In the genomic region with DNA sequence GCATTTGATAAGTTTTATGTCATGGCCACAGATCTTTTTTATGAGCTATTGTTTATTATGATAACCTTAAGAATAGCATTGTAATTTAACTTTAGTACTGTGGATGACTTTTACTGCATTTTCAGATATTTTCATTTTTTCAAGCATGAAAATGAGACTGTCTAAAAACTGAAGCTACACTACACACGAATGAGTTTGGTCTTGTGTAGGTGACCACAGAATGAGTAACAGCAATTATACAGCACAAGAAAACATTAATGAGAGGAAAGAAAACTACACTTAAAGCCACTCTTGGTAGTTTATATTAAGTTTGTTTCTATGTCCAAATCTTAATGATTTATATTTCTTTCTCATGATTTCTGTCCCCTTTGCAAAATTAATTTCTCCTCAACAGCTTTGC, we compare ENCODE assay signal across 25 cellular contexts.
DNase-seq lines count a peak whose midpoint lies in the region; ATAC-seq and FAIRE-seq lines count a peak whose summit lies in the region.
"Had no signal": no experiment of that assay in that cellular context is flagged by ENCODE, and none has a peak within 500 bp of the region (broad histone marks: within the 10 kb centered on the region; RNA-seq: fewer than 3 reads in every experiment).

No MANE protein-coding gene starts in this region.

- H3F3A ChIP-seq in GM23248 (ENCODE audit: insufficient read depth), result peaks cover 19% of the 10 kb centered on the region; the same call in 1 of the 2 replicates

- CTCF ChIA-PET in T-cell (lab: Charles Lee), result no interaction called here

- peaks cover 3 to 17% (median 8%) of the 10 kb centered on the region in 3 donors for H3K9me3 Mint-ChIP-seq in T-cell
- H3K9me3 Mint-ChIP-seq: GM23338 had no signal

- no peak overlapping the region for H3K27ac ChIP-seq in GM23248
- H3K27ac ChIP-seq: BLaER1, HL-60, SK-N-MC had no signal

- in situ Hi-C loops in GM23248 (cut with MboI), result no loop called here

- 0 out of 2 replicates have a peak overlapping the region, but pooled peaks have one; percentile 1 for H2AFZ ChIP-seq in GM23248
- H2AFZ ChIP-seq: GM23338 had no signal

- peak; percentile 86 for FAIRE-seq in endometrium (lab: Jason Lieb, UNC)
- FAIRE-seq: A204.1, G401.6 had no signal

- H3K27me3 Mint-ChIP-seq in T-cell, result no peaks in the 10 kb centered on the region
- H3K27me3 Mint-ChIP-seq: CD4-positive, CD25-positive, alpha-beta regulatory T cell had no signal

- DNase-seq in GM23248 (peak; percentile 26), LHCN-M2 (ENCODE audit: low read depth) (peak; percentile 32), kidney glomerular epithelial cell (lab: John Stamatoyannopoulos, UW) (peak; percentile 44), DMS153 treated with DMSO at 0.1 percent for 48 hours (lab: John Stamatoyannopoulos, UW; ENCODE audit: unreplicated experiment) (no peak), T-cell (no peak)
- DNase-seq: CD4-positive, CD25-positive, alpha-beta regulatory T cell; DMS153; MV-4-11; NCI-H1105 treated with DMSO at 0.1 percent for 48 hours; NCI-H146; NCI-H1930; NCI-H446 treated with DMSO at 0.1 percent for 48 hours; NCI-H526; SHP77 treated with DMSO at 0.1 percent for 48 hours; SW 1271 had no signal

- no peak overlapping the region for H3K27ac Mint-ChIP-seq in T-cell
- H3K27ac Mint-ChIP-seq: CD4-positive, CD25-positive, alpha-beta regulatory T cell; GM23338 had no signal

- no peaks in the 10 kb centered on the region for H3K9me3 ChIP-seq in GM23248 (ENCODE audit: low read depth)
- H3K9me3 ChIP-seq: BLaER1, HAP-1 had no signal

- no peaks in the 10 kb centered on the region for H3K79me2 ChIP-seq in GM23248 (ENCODE audit: insufficient read depth)

- H3K36me3 ChIP-seq in GM23248 (ENCODE audit: low read depth), result no peaks in the 10 kb centered on the region
- H3K36me3 ChIP-seq: BLaER1, HAP-1 had no signal

- no peak overlapping the region for H3K4me3 Mint-ChIP-seq in T-cell
- H3K4me3 Mint-ChIP-seq: CD4-positive, CD25-positive, alpha-beta regulatory T cell; GM23338 had no signal

- no peaks in the 10 kb centered on the region for H3K36me3 Mint-ChIP-seq in T-cell
- H3K36me3 Mint-ChIP-seq: CD4-positive, CD25-positive, alpha-beta regulatory T cell had no signal

- POLR2A ChIA-PET in T-cell (lab: Charles Lee), result no interaction called here

- H3K4me1 ChIP-seq in GM23248 (ENCODE audit: insufficient read depth), result peaks cover 30% of the 10 kb centered on the region
- H3K4me1 ChIP-seq: BLaER1, HAP-1 had no signal

- no peaks in the 10 kb centered on the region for H4K20me1 ChIP-seq in GM23248 (ENCODE audit: insufficient read depth)
- H4K20me1 ChIP-seq: BLaER1 had no signal

- H3K4me1 Mint-ChIP-seq in T-cell, result no peaks in the 10 kb centered on the region
- H3K4me1 Mint-ChIP-seq: GM23338 had no signal

- H3K4me2 ChIP-seq in GM23248 (ENCODE audit: unreplicated experiment), result no peak overlapping the region
- H3K4me2 ChIP-seq: BLaER1, GM23338 had no signal

- ATAC-seq in HG03175 (IDR thresholded peaks at IDR 0.05; ENCODE audit: unreplicated experiment), result no peak
- no peak for ATAC-seq in HG02970 (IDR thresholded peaks at IDR 0.05; ENCODE audit: low FRiP score, unreplicated experiment)
- no peak for ATAC-seq in T-cell (replicated peaks in 1 of 4)
- ATAC-seq: GM23338 had no signal

- no peaks in the 10 kb centered on the region for H3K9me2 ChIP-seq in GM23248 (ENCODE audit: insufficient read depth)

- H3K9ac ChIP-seq in GM23248, result no peak overlapping the region
- H3K9ac ChIP-seq: BLaER1 had no signal

- WGBS in GM23248 (ENCODE audit: low coverage in 1 of 2, low lambda C conversion rate in 2 of 2, missing lambda C conversion rate in 2 of 2), 2 experiments, result 16 to 23% methylated on average over 1 of the region's 1 CpG

- H3K4me3 ChIP-seq in GM23248, result no peak overlapping the region
- H3K4me3 ChIP-seq: BLaER1, GM23338, HAP-1, SK-N-MC had no signal

- no peaks in the 10 kb centered on the region for H3K27me3 ChIP-seq in GM23248 (replicated peaks; ENCODE audit: insufficient read depth)
- H3K27me3 ChIP-seq: BLaER1 had no signal

Comparison
In these comparisons a context has a peak if more than half of its experiments do, and no peak if none do; other contexts are left out.
1. DNase-seq: peak in GM23248 (single experiment), LHCN-M2 (single experiment) and kidney glomerular epithelial cell (single experiment); none in DMS153 treated with DMSO at 0.1 percent for 48 hours (single experiment) and T-cell (0 of 34).